16 cellular contexts compared by ENCODE assay signal in genomic region chr17:37360632-37361031, GRCh38. TPM values are rescaled to one million over a fixed set of nuclear protein-coding genes. Genes with fewer than 3 reads are reported as not detected.
A peak's percentile ranks its signal among the peaks of the same experiment; 100 is the strongest.
DNase-seq lines count a peak whose midpoint lies in the region; ATAC-seq and TF ChIP-seq lines count a peak whose summit lies in the region.
"Had no signal": no experiment of that assay in that cellular context is flagged by ENCODE, and none has a peak within 500 bp of the region (broad histone marks: within the 10 kb centered on the region; RNA-seq: fewer than 3 reads in every experiment).

No MANE protein-coding gene starts in this region.

- TF ChIP-seq POLR2A in stomach (IDR thresholded peaks at IDR 0.05) = no peak

- no peaks in the 10 kb centered on the region for H3K9me2 ChIP-seq in GM23338 (ENCODE audit: insufficient read depth)

- H3K36me3 Mint-ChIP-seq in GM23338 (ENCODE audit: low read depth) = peaks cover 7% of the 10 kb centered on the region; the same call in 1 of the 3 replicates

- in situ Hi-C loops in Panc1 (cut with HindIII; ENCODE audit: low pct_unique_long_range_greater_than_20kb, low sequenced_read_pairs) = no loop called here

- 0 out of 2 replicates have a peak, but pooled peaks cover 7% of the 10 kb centered on the region for H3F3A ChIP-seq in GM23338 (replicated peaks; ENCODE audit: low read depth)

- no peak overlapping the region for H3K27ac ChIP-seq in GM23338 (ENCODE audit: low read depth)
- H3K27ac ChIP-seq in Panc1 (ENCODE audit: low read length) = peak overlapping the region; percentile 95; the same call in 1 of the 2 replicates
- peak overlapping the region in 4 of 5 donors; percentile 7 to 88 (median 86) for H3K27ac ChIP-seq in stomach
- H3K27ac ChIP-seq: neutrophil had no signal

- H3K36me3 ChIP-seq in GM23338 (ENCODE audit: insufficient read depth) (no peaks in the 10 kb centered on the region), Panc1 (ENCODE audit: control insufficient read depth, insufficient read depth, low read length) (peaks cover 5% of the 10 kb centered on the region), stomach (no peaks in the 10 kb centered on the region)
- H3K36me3 ChIP-seq: neutrophil had no signal

- H4K20me1 ChIP-seq in GM23338 (replicated peaks; ENCODE audit: insufficient read depth) = peaks cover 18% of the 10 kb centered on the region

- H3K27ac Mint-ChIP-seq in GM23338 = no peak overlapping the region

- WGBS in stomach, 5 donors = 55 to 71% (median 61%) methylated on average over 3 of the region's 3 CpGs

- peaks cover 4% of the 10 kb centered on the region for H3K27me3 Mint-ChIP-seq in GM23338 (ENCODE audit: insufficient read depth, low read depth, poor library complexity)

- H3K4me3 ChIP-seq in GM23338 = no peak overlapping the region
- no peak overlapping the region for H3K4me3 ChIP-seq in Panc1 (ENCODE audit: low read depth in 2 of 2, low read length in 2 of 2)
- H3K4me3 ChIP-seq in fibroblast of the aortic adventitia (ENCODE audit: low read depth, low read length) = no peak overlapping the region
- no peak overlapping the region for H3K4me3 ChIP-seq in stomach
- H3K4me3 ChIP-seq: lung had no signal

- no peak for DNase-seq in GM23338 (ENCODE audit: low spot score)
- no peak for DNase-seq in Panc1 (ENCODE audit: low read depth, low spot score)
- peak; percentile 10 for DNase-seq in fibroblast of the aortic adventitia (ENCODE audit: low read depth)
- DNase-seq in stomach = no peak
- no peak for DNase-seq in NCI-H2107 (lab: John Stamatoyannopoulos, UW)
- DNase-seq in HUDEP-2 (lab: John Stamatoyannopoulos, UW; ENCODE audit: unreplicated experiment in 76 of 76) = no peak
- no peak for DNase-seq in activated CD4-positive, alpha-beta T cell treated with anti-CD3 and anti-CD28 coated beads for 48 hours
- DNase-seq: activated CD8-positive, alpha-beta memory T cell treated with anti-CD3 and anti-CD28 coated beads for 24 hours; activated gamma-delta T cell treated with Interleukin-2 at 50 U/mL for 16 hours; hippocampal formation; NCI-H1417 treated with DMSO at 0.1 percent for 48 hours; Right ventricle myocardium superior; substantia nigra; T1000 had no signal

- no peak overlapping the region for H3K4me3 Mint-ChIP-seq in GM23338

- TF ChIP-seq CTCF in GM23338 (conservative IDR thresholded peaks at IDR 0.05; ENCODE audit: low read depth in 2 of 2) = no peak
- TF ChIP-seq CTCF in Panc1 (IDR thresholded peaks at IDR 0.05) = no peak
- TF ChIP-seq CTCF in fibroblast of the aortic adventitia (IDR thresholded peaks at IDR 0.05; ENCODE audit: insufficient read depth, low read length) = no peak
- no peak for TF ChIP-seq CTCF in stomach (IDR thresholded peaks at IDR 0.05)

- intact Hi-C loops in Panc1 (cut with micrococcal nuclease; ENCODE audit: unreplicated experiment) = no loop called here
- intact Hi-C loops in stomach (cut with DNase I; ENCODE audit: low total_unique reads) = no loop called here

- H3K79me2 ChIP-seq in GM23338 (replicated peaks; ENCODE audit: insufficient read depth) = peaks cover 28% of the 10 kb centered on the region

- CTCF ChIA-PET in Panc1 (lab: Charles Lee) = no interaction called here

- H3K27me3 ChIP-seq in GM23338 (ENCODE audit: insufficient read depth) (no peaks in the 10 kb centered on the region), Panc1 (ENCODE audit: control insufficient read depth, insufficient read depth, low read length) (no peaks in the 10 kb centered on the region), stomach (no peaks in the 10 kb centered on the region)
- H3K27me3 ChIP-seq: neutrophil had no signal

- BruUV-seq in Panc1 (replicated peaks; lab: Mats Ljungman, UMichigan) = no TSS peak

- no peaks in the 10 kb centered on the region for H3K9me3 Mint-ChIP-seq in GM23338

- ATAC-seq in GM23338 (no peak), Panc1 (no peak)

- H3K9me3 ChIP-seq in Panc1 (ENCODE audit: control insufficient read depth, insufficient read depth, low read depth, low read length) = no peaks in the 10 kb centered on the region
- H3K9me3 ChIP-seq in stomach = no peaks in the 10 kb centered on the region
- H3K9me3 ChIP-seq: neutrophil had no signal

- no peak overlapping the region for H2AFZ ChIP-seq in GM23338

- peaks cover 28% of the 10 kb centered on the region for H3K4me1 Mint-ChIP-seq in GM23338

- TF ChIP-seq EP300 in stomach (IDR thresholded peaks at IDR 0.05) = no peak

- POLR2A ChIA-PET in Panc1 (lab: Charles Lee) = no interaction called here

- H3K4me1 ChIP-seq in GM23338 (ENCODE audit: insufficient read depth) (peaks cover 31% of the 10 kb centered on the region), Panc1 (ENCODE audit: control insufficient read depth, insufficient read depth, low read length) (peaks cover 14% of the 10 kb centered on the region), stomach (peaks cover 24 to 43% (median 30%) of the 10 kb centered on the region in 4 donors)

- H3K4me2 ChIP-seq in GM23338 = peak overlapping the region; percentile 75; the same call in 1 of the 2 replicates

RNA-seq across cellular contexts. Expression of gene C17orf78, which starts 15.2 kb away (rescaled TPM):
- total RNA-seq in GM23338 (2014; rRNA removed; shearing (Covaris generic)) = not detected in 2 replicates
- polyA plus RNA-seq in GM23338 (2016; fragmentation: Nextera tagmentation; extraction: Ambion mirVana) (0.19 TPM in 1 of 2 replicates, not detected in the other), stomach (not detected)
- total RNA-seq in Panc1 (2021; ENCODE audit: unreplicated experiment) (not detected), fibroblast of the aortic adventitia (ENCODE audit: low replicate concordance) (not detected in 2 replicates), stomach (not detected)
- polyA plus RNA-seq in Panc1 (2012; ENCODE audit: insufficient read length) = not detected
- total RNA-seq: lung, Right ventricle myocardium superior had no signal
- polyA plus RNA-seq: lung had no signal

RNA-seq across cellular contexts. Expression of gene ACACA, which starts 46.0 kb away (rescaled TPM):
- total RNA-seq in GM23338 (2014; rRNA removed; shearing (Covaris generic)) = 136 and 164 TPM in 2 replicates
- polyA plus RNA-seq in GM23338 (2016; fragmentation: Nextera tagmentation; extraction: Ambion mirVana) (53.5 and 59.6 TPM in 2 replicates), stomach (10 to 100 TPM in 2 of 3 donors, 1 to 10 TPM in 1; 9.9 to 15.0 (median 13.9) TPM)
- total RNA-seq in Panc1 (2021; ENCODE audit: unreplicated experiment) (131 TPM), fibroblast of the aortic adventitia (ENCODE audit: low replicate concordance) (67.4 and 72.7 TPM in 2 replicates), stomach (10 to 100 TPM; 12.3 to 59.8 (median 45.2) TPM)
- 54.5 TPM for polyA plus RNA-seq in Panc1 (2012; ENCODE audit: insufficient read length)

RNA-seq across cellular contexts. Expression of gene TADA2A, which starts 46.1 kb away (rescaled TPM):
- total RNA-seq in GM23338 (2014; rRNA removed; shearing (Covaris generic)) = 14.4 and 14.5 TPM in 2 replicates
- 17.1 and 18.0 TPM in 2 replicates for polyA plus RNA-seq in GM23338 (2016; fragmentation: Nextera tagmentation; extraction: Ambion mirVana)
- total RNA-seq in Panc1 (2021; ENCODE audit: unreplicated experiment) = 11.4 TPM
- 5.5 TPM for polyA plus RNA-seq in Panc1 (2012; ENCODE audit: insufficient read length)
- 16.3 and 21.3 TPM in 2 replicates for total RNA-seq in fibroblast of the aortic adventitia (ENCODE audit: low replicate concordance)
- total RNA-seq in stomach = 10 to 100 TPM in 4 of 5 donors, 1 to 10 TPM in 1; 8.0 to 54.3 (median 19.0) TPM
- polyA plus RNA-seq in stomach = 1 to 10 TPM; 6.5 to 8.2 (median 6.8) TPM
